ENCODE assay signal across 7 cellular contexts in genomic region chr12:57008113-57008687, GRCh38. TPM values are rescaled to one million over a fixed set of nuclear protein-coding genes. Genes with fewer than 3 reads are reported as not detected.
A peak's percentile ranks its signal among the peaks of the same experiment; 100 is the strongest.
DNase-seq lines count a peak whose midpoint lies in the region; ATAC-seq and TF ChIP-seq lines count a peak whose summit lies in the region.

No MANE protein-coding gene starts in this region.

- H3K36me3 ChIP-seq in PC-3 (ENCODE audit: low read depth, low read length) = peaks cover 14% of the 10 kb centered on the region; the same call in 1 of the 2 replicates
- H3K36me3 ChIP-seq in mesenchymal stem cell (ENCODE audit: control insufficient read depth in 1 of 2, insufficient read depth in 2 of 2, low read depth in 1 of 2, low read length in 2 of 2) = peaks cover 15 to 16% of the 10 kb centered on the region in 2 experiments

- no TSS peak for BruUV-seq in PC-3 (replicated peaks; lab: Mats Ljungman, UMichigan)

- TF ChIP-seq CTCF in PC-3 (conservative IDR thresholded peaks at IDR 0.05; ENCODE audit: low read depth, low read length) = peak; percentile 80

- H3K23ac ChIP-seq in mesenchymal stem cell (ENCODE audit: low read length in 2 of 2) = no peak overlapping the region

- peak overlapping the region in 1 of 2 experiments; percentile 41 for H3K18ac ChIP-seq in mesenchymal stem cell (ENCODE audit: low read depth in 1 of 2, low read length in 2 of 2)

- no peak overlapping the region for H4K91ac ChIP-seq in mesenchymal stem cell (ENCODE audit: low read length)

- no peaks in the 10 kb centered on the region for H4K20me1 ChIP-seq in PC-3 (ENCODE audit: low read length)

- peak; percentile 36 for ATAC-seq in PC-3

- peaks cover 29% of the 10 kb centered on the region for H3K79me2 ChIP-seq in PC-3 (ENCODE audit: low read length)

- no peak overlapping the region for H3K4me3 ChIP-seq in PC-3 (ENCODE audit: low read length)
- no peak overlapping the region for H3K4me3 ChIP-seq in mesenchymal stem cell (ENCODE audit: insufficient read depth in 1 of 2, low read depth in 1 of 2, low read length in 2 of 2)

- H3K4me2 ChIP-seq in PC-3 (ENCODE audit: low read length) (peak overlapping the region; percentile 30; the same call in 1 of the 2 replicates), mesenchymal stem cell (ENCODE audit: low read length, poor library complexity, severe bottlenecking) (no peak overlapping the region)

- H3K4ac ChIP-seq in mesenchymal stem cell (ENCODE audit: low read depth in 1 of 2, low read length in 2 of 2) = no peak overlapping the region

- peaks cover 7% of the 10 kb centered on the region for H3K27me3 ChIP-seq in PC-3 (ENCODE audit: low read length)
- H3K27me3 ChIP-seq in mesenchymal stem cell (ENCODE audit: control insufficient read depth in 1 of 2, insufficient read depth in 1 of 2, low read length in 2 of 2) = peaks cover 8 to 9% of the 10 kb centered on the region in 2 experiments

- H3K9ac ChIP-seq in PC-3 (ENCODE audit: low read length) (no peak overlapping the region), mesenchymal stem cell (ENCODE audit: low read length) (peak overlapping the region; percentile 8)

- H3F3A ChIP-seq in PC-3 (ENCODE audit: low read length, unreplicated experiment) = peaks cover 3% of the 10 kb centered on the region

- H4K8ac ChIP-seq in mesenchymal stem cell (ENCODE audit: low read length) = no peak overlapping the region

- H2BK5ac ChIP-seq in mesenchymal stem cell (ENCODE audit: low read depth, low read length, poor library complexity, severe bottlenecking) = no peak overlapping the region

- H2AFZ ChIP-seq in PC-3 (ENCODE audit: low read length) = no peak overlapping the region
- no peak overlapping the region for H2AFZ ChIP-seq in mesenchymal stem cell (ENCODE audit: low read depth, low read length)

- no peak overlapping the region for H2AK5ac ChIP-seq in mesenchymal stem cell (ENCODE audit: low read length, severe bottlenecking)

- CTCF ChIA-PET in PC-3 (lab: Charles Lee) = interaction anchor here (0.5 to 1.7 kb wide), 3 partner anchors 36 to 104 kb away, joined by 3 to 10 read pairs (median 3); partner anchors contain the start of gene STAT6

- no peaks in the 10 kb centered on the region for H3K9me2 ChIP-seq in PC-3 (replicated peaks; ENCODE audit: low read length)

- peak; percentile 77 for DNase-seq in EH (ENCODE audit: low read depth)
- DNase-seq in PC-3 = peak; percentile 76
- peak; percentile 51 for DNase-seq in central memory CD4-positive, alpha-beta T cell
- peak; percentile 84 for DNase-seq in mesenchymal stem cell
- no peak for DNase-seq in NK-92 (lab: John Stamatoyannopoulos, UW; ENCODE audit: unreplicated experiment)
- DNase-seq in stimulated activated naive CD4-positive, alpha-beta T cell treated with Interleukin-2 at 50 U/mL for 16 hours (lab: John Stamatoyannopoulos, UW) = no peak

- no peak for TF ChIP-seq EP300 in Ishikawa (IDR thresholded peaks at IDR 0.05; ENCODE audit: borderline replicate concordance)

- TF ChIP-seq RAD21 in Ishikawa (IDR thresholded peaks at IDR 0.05; ENCODE audit: low read depth) = peak; percentile 91

- no peak overlapping the region for H2BK12ac ChIP-seq in mesenchymal stem cell (ENCODE audit: low read length in 2 of 2)

- H2BK15ac ChIP-seq in mesenchymal stem cell (ENCODE audit: low read depth, poor library complexity, severe bottlenecking) = no peak overlapping the region

- H3K4me1 ChIP-seq in PC-3 (ENCODE audit: insufficient read depth, low read length) (peaks cover 20% of the 10 kb centered on the region), mesenchymal stem cell (ENCODE audit: control insufficient read depth, insufficient read depth, low read depth, low read length) (peaks cover 2% of the 10 kb centered on the region)

- POLR2A ChIA-PET in PC-3 (lab: Charles Lee; ENCODE audit: unreplicated experiment) = no interaction called here

- peaks cover 20% of the 10 kb centered on the region for H3K79me1 ChIP-seq in mesenchymal stem cell (replicated peaks; ENCODE audit: low read length, poor library complexity, severe bottlenecking)

- no peak overlapping the region for H3K14ac ChIP-seq in mesenchymal stem cell (ENCODE audit: low read length in 2 of 2)

- WGBS in mesenchymal stem cell = no CpG with 5 or more reads among the region's 1 CpG

- H3K9me3 ChIP-seq in PC-3 (ENCODE audit: low read length) (no peaks in the 10 kb centered on the region), mesenchymal stem cell (ENCODE audit: control insufficient read depth, low read length) (no peaks in the 10 kb centered on the region)

- H2BK120ac ChIP-seq in mesenchymal stem cell (ENCODE audit: low read depth, low read length) = no peak overlapping the region

- intact Hi-C loops in PC-3 (cut with micrococcal nuclease) = loop anchor here (1.0 to 5.0 kb wide), 3 partner anchors 54 to 251 kb away; no protein-coding TSS in a partner anchor

- H3K27ac ChIP-seq in PC-3 (ENCODE audit: low read length) = no peak overlapping the region
- peak overlapping the region; percentile 6 for H3K27ac ChIP-seq in mesenchymal stem cell (ENCODE audit: low read length, poor library complexity, severe bottlenecking)

TF ChIP-seq in Ishikawa, 13 proteins besides CTCF, POLR2A, EP300 and RAD21:
- TF ChIP-seq TCF12 (IDR thresholded peaks at IDR 0.05; ENCODE audit: low read depth) (no peak), EGR1 (IDR thresholded peaks at IDR 0.05) (no peak), CEBPB (IDR thresholded peaks at IDR 0.05) (no peak), MAX (IDR thresholded peaks at IDR 0.05) (no peak), ZBTB7A (IDR thresholded peaks at IDR 0.05; ENCODE audit: low read depth) (no peak), TAF1 (IDR thresholded peaks at IDR 0.05; ENCODE audit: low read depth) (no peak), FOXM1 (IDR thresholded peaks at IDR 0.05; ENCODE audit: borderline replicate concordance, low read depth) (no peak), REST (IDR thresholded peaks at IDR 0.05; ENCODE audit: low read depth) (no peak), CREB1 (IDR thresholded peaks at IDR 0.05; ENCODE audit: low read depth) (no peak), YY1 (IDR thresholded peaks at IDR 0.05; ENCODE audit: low read depth) (no peak), TEAD4 (IDR thresholded peaks at IDR 0.05) (no peak), NFIC (IDR thresholded peaks at IDR 0.05) (no peak), USF1 (IDR thresholded peaks at IDR 0.05) (no peak)

RNA-seq across cellular contexts. Expression of gene ZBTB39, which starts 1.9 kb away (rescaled TPM):
- 3.6 and 4.8 TPM in 2 replicates for total RNA-seq in PC-3 (2014; rRNA removed)
- 2.9 TPM for polyA plus RNA-seq in mesenchymal stem cell (2013, experiment 1 of 2)
- 3.0 TPM for polyA plus RNA-seq in mesenchymal stem cell (2013, experiment 2 of 2)

RNA-seq across cellular contexts. Expression of gene TAC3, which starts 8.1 kb away (rescaled TPM):
- not detected in 2 replicates for total RNA-seq in PC-3 (2014; rRNA removed)
- polyA plus RNA-seq in mesenchymal stem cell (2013, experiment 1 of 2) = 1.3 TPM
- polyA plus RNA-seq in mesenchymal stem cell (2013, experiment 2 of 2) = 0.96 TPM

RNA-seq across cellular contexts. Expression of gene MYO1A, which starts 41.7 kb away (rescaled TPM):
- total RNA-seq in PC-3 (2014; rRNA removed) = 0.17 TPM in 1 of 2 replicates, not detected in the other
- polyA plus RNA-seq in mesenchymal stem cell (2013, experiment 1 of 2) = not detected
- not detected for polyA plus RNA-seq in mesenchymal stem cell (2013, experiment 2 of 2)

RNA-seq across cellular contexts. Expression of gene RDH16, which starts 50.8 kb away (rescaled TPM):
- 0.73 and 0.86 TPM in 2 replicates for total RNA-seq in PC-3 (2014; rRNA removed)
- polyA plus RNA-seq in mesenchymal stem cell (2013, experiment 1 of 2) = 0.04 TPM
- polyA plus RNA-seq in mesenchymal stem cell (2013, experiment 2 of 2) = 0.03 TPM

Comparison
In these comparisons a context has a peak if more than half of its experiments do, and no peak if none do; other contexts are left out.
1. DNase-seq: peak in EH (single experiment), PC-3 (single experiment), central memory CD4-positive, alpha-beta T cell (single experiment) and mesenchymal stem cell (single experiment); none in NK-92 (single experiment) and stimulated activated naive CD4-positive, alpha-beta T cell treated with Interleukin-2 at 50 U/mL for 16 hours (single experiment).